15 cellular contexts compared by ENCODE assay signal in genomic region chr9:12783767-12784460, GRCh38. TPM values are rescaled to one million over a fixed set of nuclear protein-coding genes. Genes with fewer than 3 reads are reported as not detected.
DNase-seq lines count a peak whose midpoint lies in the region; ATAC-seq and TF ChIP-seq lines count a peak whose summit lies in the region.
"Had no signal": no experiment of that assay in that cellular context is flagged by ENCODE, and none has a peak within 500 bp of the region (broad histone marks: within the 10 kb centered on the region; RNA-seq: fewer than 3 reads in every experiment).

No MANE protein-coding gene starts in this region.

- H3K9me2 ChIP-seq in hepatocyte (replicated peaks; ENCODE audit: insufficient read depth), result no peaks in the 10 kb centered on the region
- H3K9me2 ChIP-seq in Karpas-422 (replicated peaks; ENCODE audit: insufficient read depth, low read length), result no peaks in the 10 kb centered on the region

- H2BK12ac ChIP-seq in trophoblast cell (ENCODE audit: low read length), result no peak overlapping the region

- no peak overlapping the region for H4K91ac ChIP-seq in trophoblast cell (ENCODE audit: low read depth, low read length)

- H3K4me3 ChIP-seq in adipocyte (ENCODE audit: low read length), result peak overlapping the region; percentile 23
- H3K4me3 ChIP-seq in hepatocyte, result no peak overlapping the region
- H3K4me3 ChIP-seq in trophoblast cell (ENCODE audit: low read depth, low read length), result no peak overlapping the region
- H3K4me3 ChIP-seq in Karpas-422 (ENCODE audit: low read length), result no peak overlapping the region
- H3K4me3 ChIP-seq: dorsolateral prefrontal cortex, gastrocnemius medialis had no signal

- H3K4ac ChIP-seq in trophoblast cell (ENCODE audit: low read depth, low read length), result peak overlapping the region; percentile 49

- no peak overlapping the region for H2AFZ ChIP-seq in hepatocyte
- no peak overlapping the region for H2AFZ ChIP-seq in trophoblast cell (ENCODE audit: insufficient read depth, low read length, poor library complexity)
- H2AFZ ChIP-seq in Karpas-422 (ENCODE audit: low read length), result no peak overlapping the region

- no peak overlapping the region for H3K4me3 Mint-ChIP-seq in activated naive CD8-positive, alpha-beta T cell treated with anti-CD3 and anti-CD28 coated beads, Interleukin-2, amount 50 U/mL, for 24 hours

- H3K79me2 ChIP-seq in hepatocyte (peaks cover 95% of the 10 kb centered on the region), trophoblast cell (ENCODE audit: control insufficient read depth, insufficient read depth, low read length, poor library complexity) (peaks cover 2% of the 10 kb centered on the region), Karpas-422 (ENCODE audit: low read length) (no peaks in the 10 kb centered on the region)

- peak overlapping the region; percentile 86 for H2BK5ac ChIP-seq in trophoblast cell (ENCODE audit: low read depth, low read length, poor library complexity)

- H3K36me3 ChIP-seq in adipocyte (ENCODE audit: control insufficient read depth, insufficient read depth, low read length, severe bottlenecking) (peaks cover 7% of the 10 kb centered on the region), hepatocyte (replicated peaks; ENCODE audit: insufficient read depth, low read depth) (no peaks in the 10 kb centered on the region), trophoblast cell (ENCODE audit: control insufficient read depth in 1 of 2, insufficient read depth in 2 of 2, low read length in 2 of 2) (no peaks in the 10 kb centered on the region), Karpas-422 (ENCODE audit: insufficient read depth, low read length) (no peaks in the 10 kb centered on the region)
- H3K36me3 ChIP-seq: gastrocnemius medialis had no signal

- peaks cover 8% of the 10 kb centered on the region for H3K9me3 Mint-ChIP-seq in activated naive CD8-positive, alpha-beta T cell treated with anti-CD3 and anti-CD28 coated beads, Interleukin-2, amount 50 U/mL, for 24 hours

- H3K36me3 Mint-ChIP-seq in activated naive CD8-positive, alpha-beta T cell treated with anti-CD3 and anti-CD28 coated beads, Interleukin-2, amount 50 U/mL, for 24 hours (ENCODE audit: low read depth), result no peaks in the 10 kb centered on the region

- H3K4me1 ChIP-seq in adipocyte (ENCODE audit: control insufficient read depth, insufficient read depth, low read length) (peaks cover 34% of the 10 kb centered on the region), hepatocyte (ENCODE audit: insufficient read depth) (peaks cover 13% of the 10 kb centered on the region), trophoblast cell (ENCODE audit: control insufficient read depth in 1 of 2, insufficient read depth in 2 of 2, low read length in 2 of 2) (peaks cover 10 to 16% of the 10 kb centered on the region in 2 experiments), Karpas-422 (ENCODE audit: low read length) (no peaks in the 10 kb centered on the region)

- no peaks in the 10 kb centered on the region for H3K4me1 Mint-ChIP-seq in activated naive CD8-positive, alpha-beta T cell treated with anti-CD3 and anti-CD28 coated beads, Interleukin-2, amount 50 U/mL, for 24 hours

- no peak overlapping the region for H3K18ac ChIP-seq in trophoblast cell (ENCODE audit: low read length)

- H4K20me1 ChIP-seq in hepatocyte (ENCODE audit: insufficient read depth, poor library complexity, severe bottlenecking), result no peaks in the 10 kb centered on the region
- H4K20me1 ChIP-seq in Karpas-422 (ENCODE audit: insufficient read depth, low read depth, low read length), result no peaks in the 10 kb centered on the region

- no peak overlapping the region for H3K23ac ChIP-seq in trophoblast cell (ENCODE audit: low read length)

- peak overlapping the region; percentile 77 for H2BK120ac ChIP-seq in trophoblast cell (ENCODE audit: insufficient read depth, low read length, poor library complexity)

- H3K27me3 ChIP-seq in adipocyte (replicated peaks; ENCODE audit: control insufficient read depth, insufficient read depth, low read length), result no peaks in the 10 kb centered on the region
- H3K27me3 ChIP-seq in hepatocyte, result no peaks in the 10 kb centered on the region
- no peaks in the 10 kb centered on the region for H3K27me3 ChIP-seq in trophoblast cell (ENCODE audit: insufficient read depth, low read length)
- no peaks in the 10 kb centered on the region for H3K27me3 ChIP-seq in Karpas-422 (ENCODE audit: low read length)
- H3K27me3 ChIP-seq: dorsolateral prefrontal cortex, gastrocnemius medialis had no signal

- no peak overlapping the region for H3K27ac Mint-ChIP-seq in activated naive CD8-positive, alpha-beta T cell treated with anti-CD3 and anti-CD28 coated beads, Interleukin-2, amount 50 U/mL, for 24 hours

- DNase-seq in adipocyte (ENCODE audit: low read depth) (no peak), hepatocyte (ENCODE audit: low spot score) (no peak), trophoblast cell (peak in 1 of 2 donors; percentile 77), Karpas-422 (no peak), NCI-H345 (lab: John Stamatoyannopoulos, UW) (no peak), putamen (ENCODE audit: low spot score) (no peak)
- DNase-seq in activated naive CD8-positive, alpha-beta T cell treated with anti-CD3 and anti-CD28 coated beads, Interleukin-2, amount 50 U/mL, for 24 hours, result no peak
- DNase-seq: activated CD4-positive, alpha-beta T cell treated with anti-CD3 and anti-CD28 coated beads, Interleukin-2, amount 50 U/mL, for 1 hour; amygdala; dorsolateral prefrontal cortex; left cardiac atrium; NCI-H1436; occipital lobe had no signal

- H4K8ac ChIP-seq in trophoblast cell (ENCODE audit: low read depth, low read length), result peak overlapping the region; percentile 33

- peak overlapping the region; percentile 7 for H2AK5ac ChIP-seq in trophoblast cell (ENCODE audit: low read length)

- peak; percentile 16 for ATAC-seq in GM18909 (IDR thresholded peaks at IDR 0.05; ENCODE audit: poor library complexity, unreplicated experiment)
- ATAC-seq in activated naive CD8-positive, alpha-beta T cell treated with anti-CD3 and anti-CD28 coated beads, Interleukin-2, amount 50 U/mL, for 24 hours, result no peak
- ATAC-seq: gastrocnemius medialis had no signal

- H3K4me2 ChIP-seq in hepatocyte, result peak overlapping the region; percentile 22
- H3K4me2 ChIP-seq in trophoblast cell (ENCODE audit: low read length), result no peak overlapping the region
- H3K4me2 ChIP-seq in Karpas-422 (ENCODE audit: low read depth, low read length, poor library complexity, severe bottlenecking), result no peak overlapping the region

- peak overlapping the region; percentile 4 for H3K9ac ChIP-seq in adipocyte (ENCODE audit: low read length)
- H3K9ac ChIP-seq in trophoblast cell (ENCODE audit: low read length), result no peak overlapping the region
- no peak overlapping the region for H3K9ac ChIP-seq in Karpas-422 (ENCODE audit: low read length)

- no peaks in the 10 kb centered on the region for H3K27me3 Mint-ChIP-seq in activated naive CD8-positive, alpha-beta T cell treated with anti-CD3 and anti-CD28 coated beads, Interleukin-2, amount 50 U/mL, for 24 hours

- H3K14ac ChIP-seq in trophoblast cell (ENCODE audit: low read length), result peak overlapping the region; percentile 66

- 92% methylated on average over 1 of the region's 1 CpG for WGBS in hepatocyte (ENCODE audit: low lambda C conversion rate, missing lambda C conversion rate)
- no CpG with 5 or more reads among the region's 1 CpG for WGBS in trophoblast cell (ENCODE audit: extremely low coverage, insufficient coverage, insufficient read length)

- no peak overlapping the region for H4K12ac ChIP-seq in trophoblast cell (ENCODE audit: low read depth, low read length)

- TF ChIP-seq CTCF in hepatocyte (IDR thresholded peaks at IDR 0.05; ENCODE audit: poor library complexity), result no peak

- H3K79me1 ChIP-seq in trophoblast cell (ENCODE audit: low read length), result peaks cover 13% of the 10 kb centered on the region

- peaks cover 16% of the 10 kb centered on the region for H3K9me3 ChIP-seq in adipocyte (ENCODE audit: control insufficient read depth, low read length)
- peaks cover 11% of the 10 kb centered on the region for H3K9me3 ChIP-seq in hepatocyte (ENCODE audit: low read depth)
- H3K9me3 ChIP-seq in trophoblast cell (ENCODE audit: insufficient read depth, low read depth, low read length), result no peaks in the 10 kb centered on the region
- H3K9me3 ChIP-seq in Karpas-422 (ENCODE audit: low read length), result peaks cover 11% of the 10 kb centered on the region; the same call in 1 of the 2 replicates

- peak overlapping the region; percentile 97 for H3K27ac ChIP-seq in hepatocyte
- peak overlapping the region; percentile 98 for H3K27ac ChIP-seq in trophoblast cell (ENCODE audit: low read depth, low read length)
- no peak overlapping the region for H3K27ac ChIP-seq in Karpas-422 (ENCODE audit: low read length)

RNA-seq across cellular contexts. Expression of gene LURAP1L, which starts 9.1 kb away (rescaled TPM):
- 37.6 and 40.2 TPM in 2 replicates for total RNA-seq in hepatocyte
- polyA plus RNA-seq in hepatocyte, result 36.1 and 42.5 TPM in 2 replicates
- 81.8 and 92.1 TPM in 2 replicates for polyA plus RNA-seq in trophoblast cell (2013)
- total RNA-seq in Karpas-422 (2014; rRNA removed; shearing (Covaris generic); ENCODE audit: low replicate concordance), result not detected in 2 replicates

Comparison
In these comparisons a context has a peak if more than half of its experiments do, and no peak if none do; other contexts are left out.
1. RNA of gene LURAP1L, which starts 9.1 kb away (total RNA-seq): 37.6 to 40.2 TPM in hepatocyte; not detected in Karpas-422; every median in the first group is over 10 times any median in the second.